Comparison of ENCODE assay signal across 10 cellular contexts in the genomic region with DNA sequence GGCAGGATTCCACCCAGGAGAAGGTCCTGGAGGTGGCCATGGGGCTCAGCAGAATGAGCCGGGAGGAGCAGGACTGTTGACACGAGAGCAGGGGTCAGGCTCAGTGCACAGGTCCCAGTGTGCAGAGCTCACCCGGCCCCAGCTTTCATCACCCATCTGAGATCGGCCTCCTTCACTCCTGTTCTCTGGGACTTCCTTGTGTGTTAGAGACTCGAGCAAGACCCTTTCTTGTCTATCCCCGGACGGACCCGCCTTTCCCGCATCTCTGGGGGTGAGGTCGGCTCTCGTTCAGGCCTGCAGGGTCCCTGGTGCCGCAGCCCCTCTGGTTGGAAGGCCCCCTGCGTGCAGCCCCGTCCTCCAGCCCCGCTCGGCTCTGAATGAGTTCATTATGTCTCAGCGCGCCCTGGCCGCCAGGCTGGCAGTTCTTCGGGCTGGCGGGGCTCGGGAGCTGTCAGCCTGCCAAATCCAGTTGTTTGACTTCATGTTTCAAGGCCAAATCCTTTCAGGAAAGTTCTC.
DNase-seq lines count a peak whose midpoint lies in the region; ATAC-seq and TF ChIP-seq lines count a peak whose summit lies in the region.
"Had no signal": no experiment of that assay in that cellular context is flagged by ENCODE, and none has a peak within 500 bp of the region (broad histone marks: within the 10 kb centered on the region; RNA-seq: fewer than 3 reads in every experiment).

No MANE protein-coding gene starts in this region.

- ATAC-seq in WTC11 (no peak), HG03280 (IDR thresholded peaks at IDR 0.05; ENCODE audit: unreplicated experiment) (no peak), T-cell (replicated peaks in 1 of 4) (no peak)

- H3K27me3 ChIP-seq in cardiac muscle cell (no peaks in the 10 kb centered on the region), ovary (no peaks in the 10 kb centered on the region)

- no peaks in the 10 kb centered on the region; the same call in 1 of the 2 replicates for H3K27me3 Mint-ChIP-seq in WTC11 (ENCODE audit: low read depth)
- no peaks in the 10 kb centered on the region for H3K27me3 Mint-ChIP-seq in T-cell

- H3K4me1 Mint-ChIP-seq in WTC11, result peaks cover 4% of the 10 kb centered on the region
- peaks cover 0 to 4% (median 0%) of the 10 kb centered on the region in 3 donors for H3K4me1 Mint-ChIP-seq in T-cell

- H3K9me3 ChIP-seq in cardiac muscle cell (ENCODE audit: low read depth) (no peaks in the 10 kb centered on the region), ovary (no peaks in the 10 kb centered on the region)

- CTCF ChIA-PET in WTC11 (lab: Charles Lee), result interaction anchor here (0.7 to 1.9 kb wide), 6 partner anchors 14 to 59 kb away, joined by 3 to 6 read pairs (median 5); no protein-coding TSS in a partner anchor
- CTCF ChIA-PET in T-cell (lab: Charles Lee), result no interaction called here

- peaks cover 18% of the 10 kb centered on the region for H3K4me1 ChIP-seq in cardiac muscle cell (ENCODE audit: low read depth)
- peaks cover 14% of the 10 kb centered on the region for H3K4me1 ChIP-seq in ovary (ENCODE audit: insufficient read depth)

- POLR2A ChIA-PET in WTC11 (lab: Charles Lee) (no interaction called here), T-cell (lab: Charles Lee) (no interaction called here)

- H3K27ac Mint-ChIP-seq in WTC11 (no peak overlapping the region), T-cell (no peak overlapping the region)

- H3K9me3 Mint-ChIP-seq in WTC11, result peaks cover 9% of the 10 kb centered on the region
- peaks cover 0 to 5% (median 3%) of the 10 kb centered on the region in 3 donors for H3K9me3 Mint-ChIP-seq in T-cell

- TF ChIP-seq EP300 in ovary (IDR thresholded peaks at IDR 0.05), result no peak

- TF ChIP-seq POLR2A in ovary (IDR thresholded peaks at IDR 0.05), result no peak
- no peak for TF ChIP-seq POLR2A in lower leg skin (IDR thresholded peaks at IDR 0.05)

- DNase-seq in AG08396 (ENCODE audit: low spot score), result peak; percentile 71
- DNase-seq in WTC11 (ENCODE audit: low spot score), result no peak
- DNase-seq in cardiac muscle cell (ENCODE audit: low read depth in 1 of 2, low spot score in 1 of 2), result peak in 1 of 2 donors; percentile 40
- DNase-seq in ovary, result peak; percentile 69 to 85 (median 83)
- no peak for DNase-seq in T-cell
- DNase-seq in 8988T, result no peak
- no peak for DNase-seq in lower leg skin (ENCODE audit: low spot score in 2 of 2)
- DNase-seq: NCI-H2029 treated with DMSO at 0.1 percent for 48 hours had no signal

- WGBS in ovary, 3 donors, result 6 to 25% (median 12%) methylated on average over 21 to 22 of the region's 22 CpGs
- WGBS in lower leg skin, 2 donors, result 45 to 59% methylated on average over 22 of the region's 22 CpGs

- H3K4me3 ChIP-seq in cardiac muscle cell (no peak overlapping the region), ovary (no peak overlapping the region), lower leg skin (ENCODE audit: low read depth, poor library complexity, severe bottlenecking) (no peak overlapping the region)
- H3K4me3 ChIP-seq: smooth muscle cell had no signal

- H3K36me3 ChIP-seq in cardiac muscle cell (no peaks in the 10 kb centered on the region), ovary (no peaks in the 10 kb centered on the region)

- H3K36me3 Mint-ChIP-seq in WTC11, result no peaks in the 10 kb centered on the region
- peaks cover 13% of the 10 kb centered on the region for H3K36me3 Mint-ChIP-seq in T-cell

- no peak for TF ChIP-seq CTCF in WTC11 (IDR thresholded peaks at IDR 0.05)
- no peak for TF ChIP-seq CTCF in cardiac muscle cell (IDR thresholded peaks at IDR 0.05; ENCODE audit: low read depth, low read length)
- TF ChIP-seq CTCF in ovary (IDR thresholded peaks at IDR 0.05), result no peak
- TF ChIP-seq CTCF in lower leg skin (IDR thresholded peaks at IDR 0.05), result no peak

- intact Hi-C loops in ovary (cut with DNase I) (no loop called here), lower leg skin (cut with DNase I; ENCODE audit: low total_unique reads) (no loop called here)

- H3K27ac ChIP-seq in cardiac muscle cell (peak overlapping the region; percentile 75), ovary (peak overlapping the region in 1 of 2 donors; percentile 60)

- H3K4me3 Mint-ChIP-seq in WTC11 (no peak overlapping the region), T-cell (no peak overlapping the region)

TF ChIP-seq in WTC11, 78 proteins besides CTCF, POLR2A, EP300 and RAD21:
- TF ChIP-seq GABPB1 (CRISPR knock-in tag; IDR thresholded peaks at IDR 0.05), result peak; percentile 56; the same call in 1 of the 2 replicates
- no peak for TF ChIP-seq IRF2 (CRISPR knock-in tag; IDR thresholded peaks at IDR 0.05; ENCODE audit: borderline replicate concordance, low read depth)

Comparison
In these comparisons a context has a peak if more than half of its experiments do, and no peak if none do; other contexts are left out.
1. DNase-seq: peak in AG08396 (single experiment) and ovary (5 of 5); none in WTC11 (single experiment), T-cell (0 of 34), 8988T (single experiment) and lower leg skin (0 of 2).